ENCODE assay signal across 17 cellular contexts in genomic region chr19:32909257-32909656, GRCh38. TPM values are rescaled to one million over a fixed set of nuclear protein-coding genes. Genes with fewer than 3 reads are reported as not detected.
DNase-seq lines count a peak whose midpoint lies in the region; ATAC-seq, FAIRE-seq and TF ChIP-seq lines count a peak whose summit lies in the region.
"Had no signal": no experiment of that assay in that cellular context is flagged by ENCODE, and none has a peak within 500 bp of the region (broad histone marks: within the 10 kb centered on the region; RNA-seq: fewer than 3 reads in every experiment).

No MANE protein-coding gene starts in this region.

- H3K27ac ChIP-seq in K562 (ENCODE audit: extremely low read depth, low read depth, low read length) (no peak overlapping the region), upper lobe of left lung (no peak overlapping the region), coronary artery (no peak overlapping the region)
- H3K27ac ChIP-seq: BLaER1 treated with 17β-estradiol and CSF1 and Interleukin-3, amounts not matched to agents 10 nM and 100 nM had no signal

- no peaks in the 10 kb centered on the region for H3K79me2 ChIP-seq in K562 (ENCODE audit: control insufficient read depth, insufficient read depth, low read length)

- TF ChIP-seq RAD21 in K562 (CRISPR knock-in tag; conservative IDR thresholded peaks at IDR 0.05 in 1 of 2, IDR thresholded peaks at IDR 0.05 in 1 of 2) = 0 out of 4 replicates have a peak, but pooled peaks of 1 of the 2 experiments have one; percentile 20

- H3K4me1 ChIP-seq in K562 (replicated peaks in 1 of 2; ENCODE audit: control insufficient read depth in 2 of 2, insufficient read depth in 2 of 2, low read length in 2 of 2) = peaks cover 0 to 9% of the 10 kb centered on the region in 2 experiments; a peak in 1 of 5 replicates
- H3K4me1 ChIP-seq in upper lobe of left lung = no peaks in the 10 kb centered on the region
- H3K4me1 ChIP-seq: HAP-1 had no signal

- in situ Hi-C loops in K562 (cut with MboI) = no loop called here
- in situ Hi-C loops in GM13977 (cut with MboI; ENCODE audit: low pct_unique_long_range_greater_than_20kb, low sequenced_read_pairs, unreplicated experiment) = no loop called here

- H4K20me1 ChIP-seq in K562 (replicated peaks; ENCODE audit: control insufficient read depth, insufficient read depth, low read length) = no peaks in the 10 kb centered on the region
- H4K20me1 ChIP-seq: BLaER1 treated with 17β-estradiol and CSF1 and Interleukin-3, amounts not matched to agents 10 nM and 100 nM had no signal

- H3K27me3 ChIP-seq in K562 (ENCODE audit: control insufficient read depth in 2 of 2, insufficient read depth in 2 of 2, low read length in 2 of 2) (no peaks in the 10 kb centered on the region), upper lobe of left lung (no peaks in the 10 kb centered on the region)
- H3K27me3 ChIP-seq: BLaER1 treated with 17β-estradiol and CSF1 and Interleukin-3, amounts not matched to agents 10 nM and 100 nM had no signal

- POLR2A ChIA-PET in K562 (lab: Yijun Ruan, JAX) = no interaction called here

- peaks cover 4% of the 10 kb centered on the region for H3K9me3 Mint-ChIP-seq in stimulated activated effector memory CD8-positive, alpha-beta T cell treated with anti-CD3 and anti-CD28 coated beads, Interleukin-12 subunit alpha, Interleukin-12 subunit beta, amount 100 ng/mL, for 72 hours

- peaks cover 4% of the 10 kb centered on the region for H3K36me3 Mint-ChIP-seq in stimulated activated effector memory CD8-positive, alpha-beta T cell treated with anti-CD3 and anti-CD28 coated beads, Interleukin-12 subunit alpha, Interleukin-12 subunit beta, amount 100 ng/mL, for 72 hours

- H3K9me3 ChIP-seq in K562 (replicated peaks; ENCODE audit: control insufficient read depth, insufficient read depth, low read depth, low read length) = no peaks in the 10 kb centered on the region
- H3K9me3 ChIP-seq in upper lobe of left lung = no peaks in the 10 kb centered on the region
- H3K9me3 ChIP-seq: HAP-1 had no signal

- H3K27ac Mint-ChIP-seq in stimulated activated effector memory CD8-positive, alpha-beta T cell treated with anti-CD3 and anti-CD28 coated beads, Interleukin-12 subunit alpha, Interleukin-12 subunit beta, amount 100 ng/mL, for 72 hours = peak overlapping the region; percentile 9

- ATAC-seq in K562 (peak; percentile 72), upper lobe of left lung (ENCODE audit: low FRiP score in 2 of 2) (no peak)
- no peak for ATAC-seq in stimulated activated effector memory CD8-positive, alpha-beta T cell treated with anti-CD3 and anti-CD28 coated beads, Interleukin-12 subunit alpha, Interleukin-12 subunit beta, amount 100 ng/mL, for 72 hours
- ATAC-seq: HepG2 had no signal

- H3K4me3 Mint-ChIP-seq in stimulated activated effector memory CD8-positive, alpha-beta T cell treated with anti-CD3 and anti-CD28 coated beads, Interleukin-12 subunit alpha, Interleukin-12 subunit beta, amount 100 ng/mL, for 72 hours = no peak overlapping the region
- H3K4me3 Mint-ChIP-seq: CD4-positive, CD25-positive, alpha-beta regulatory T cell had no signal

- H3K9ac ChIP-seq in K562 (ENCODE audit: insufficient read depth in 1 of 2, low read depth in 2 of 2, low read length in 2 of 2) = no peak overlapping the region
- H3K9ac ChIP-seq: BLaER1 treated with 17β-estradiol and CSF1 and Interleukin-3, amounts not matched to agents 10 nM and 100 nM had no signal

- H2AFZ ChIP-seq in K562 (ENCODE audit: low read depth, low read length) = no peak overlapping the region

- no peak overlapping the region for H3K4me2 ChIP-seq in K562 (ENCODE audit: insufficient read depth, low read length)

- no peaks in the 10 kb centered on the region for H3K9me1 ChIP-seq in K562 (ENCODE audit: control insufficient read depth, insufficient read depth, low read length)

- TF ChIP-seq POLR2A in K562 (conservative IDR thresholded peaks at IDR 0.05) (no peak), upper lobe of left lung (IDR thresholded peaks at IDR 0.05) (no peak)

- DNase-seq in SKM-1 treated with dmso at 0.1 percent for 144 hours (lab: John Stamatoyannopoulos, UW; ENCODE audit: unreplicated experiment) (peak; percentile 10), SKM-1 (lab: John Stamatoyannopoulos, UW; ENCODE audit: unreplicated experiment) (no peak), MV-4-11 (lab: John Stamatoyannopoulos, UW) (peak; percentile 41), K562 (ENCODE audit: extremely low read depth in 1 of 4, low spot score in 3 of 4) (peak in 2 of 4 experiments; percentile 2 to 15), upper lobe of left lung (no peak), coronary artery (ENCODE audit: low spot score) (no peak), GM13977 (ENCODE audit: low spot score) (no peak)
- no peak for DNase-seq in stimulated activated effector memory CD8-positive, alpha-beta T cell treated with anti-CD3 and anti-CD28 coated beads, Interleukin-12 subunit alpha, Interleukin-12 subunit beta, amount 100 ng/mL, for 72 hours (ENCODE audit: low spot score in 2 of 2)
- DNase-seq: 8988T; ACHN; CD4-positive, CD25-positive, alpha-beta regulatory T cell had no signal

- H3K4me3 ChIP-seq in K562 = no peak overlapping the region
- no peak overlapping the region for H3K4me3 ChIP-seq in upper lobe of left lung
- H3K4me3 ChIP-seq in coronary artery = no peak overlapping the region
- H3K4me3 ChIP-seq: BLaER1 treated with 17β-estradiol and CSF1 and Interleukin-3, amounts not matched to agents 10 nM and 100 nM; HAP-1 had no signal

- CTCF ChIA-PET in K562 (lab: Yijun Ruan, JAX; ENCODE audit: low intra/inter-chr PET ratio) = no interaction called here

- TF ChIP-seq EP300 in K562 (IDR thresholded peaks at IDR 0.05; ENCODE audit: low read length) = peak; percentile 89
- TF ChIP-seq EP300 in upper lobe of left lung (IDR thresholded peaks at IDR 0.05) = no peak

- no peaks in the 10 kb centered on the region for H3K36me3 ChIP-seq in K562 (ENCODE audit: control insufficient read depth, insufficient read depth, low read length)
- H3K36me3 ChIP-seq in upper lobe of left lung = peaks cover 0 to 51% (median 13%) of the 10 kb centered on the region in 4 donors
- H3K36me3 ChIP-seq: HAP-1 had no signal

- FAIRE-seq in K562 (lab: Jason Lieb, UNC) = no peak
- FAIRE-seq: H1, HepG2 had no signal

- no peak for TF ChIP-seq CTCF in K562 (IDR thresholded peaks at IDR 0.05 in 2 of 3, conservative IDR thresholded peaks at IDR 0.05 in 1 of 3; ENCODE audit: insufficient read depth in 2 of 3, low read depth in 1 of 3, low read length in 3 of 3)
- no peak for TF ChIP-seq CTCF in upper lobe of left lung (IDR thresholded peaks at IDR 0.05)
- no peak for TF ChIP-seq CTCF in coronary artery (IDR thresholded peaks at IDR 0.05)
- no peak for TF ChIP-seq CTCF in GM13977 (IDR thresholded peaks at IDR 0.05; ENCODE audit: extremely low read depth, insufficient read depth, missing control alignments)

- intact Hi-C loops in K562 (cut with micrococcal nuclease) = no loop called here

- BruUV-seq in K562 (replicated peaks; lab: Mats Ljungman, UMichigan) = no TSS peak

- no peaks in the 10 kb centered on the region for H3K4me1 Mint-ChIP-seq in stimulated activated effector memory CD8-positive, alpha-beta T cell treated with anti-CD3 and anti-CD28 coated beads, Interleukin-12 subunit alpha, Interleukin-12 subunit beta, amount 100 ng/mL, for 72 hours

TF ChIP-seq in K562, 482 proteins besides CTCF, POLR2A, EP300 and RAD21 (continues in another document):
- TF ChIP-seq HMBOX1 (IDR thresholded peaks at IDR 0.05) = peak; percentile 58; the same call in 1 of the 2 replicates
- no peak for TF ChIP-seq NUFIP1 (IDR thresholded peaks at IDR 0.05; ENCODE audit: partially characterized antibody)
- TF ChIP-seq ZBTB2 (IDR thresholded peaks at IDR 0.05) = no peak
- TF ChIP-seq SMAD4 (CRISPR knock-in tag; conservative IDR thresholded peaks at IDR 0.05) = peak; percentile 38; the same call in 1 of the 2 replicates
- TF ChIP-seq SMARCC2 (IDR thresholded peaks at IDR 0.05; ENCODE audit: low read depth) = peak; percentile 73; the same call in 1 of the 2 replicates

RNA-seq across cellular contexts. Expression of gene SLC7A9, which starts 39.7 kb away (rescaled TPM):
- not detected in 2 replicates for total RNA-seq in K562 (2011; cell fraction: chromatin; rRNA removed; ENCODE audit: low replicate concordance)
- total RNA-seq in K562 (2011; cell fraction: nucleolus; rRNA removed) = not detected in 2 replicates
- total RNA-seq in K562 (2011; cell fraction: nucleoplasm; rRNA removed) = not detected in 2 replicates
- not detected in 2 replicates for total RNA-seq in K562 (2014; rRNA removed)
- not detected in 2 replicates for total RNA-seq in K562 (2014; rRNA removed; fragmentation: Illumina TruSeq; extraction: Trizol)
- total RNA-seq in K562 (2015; rRNA removed; fragmentation: Illumina TruSeq; extraction: Trizol) = not detected in 2 replicates
- not detected in 2 replicates for total RNA-seq in K562 (2021)
- not detected in 2 replicates for polyA plus RNA-seq in K562 (2011; rRNA removed)
- not detected in 2 replicates for polyA plus RNA-seq in K562 (2011; cell fraction: cytosol; rRNA removed)
- not detected in 2 replicates for polyA plus RNA-seq in K562 (2011; cell fraction: nucleus; rRNA removed)
- 0.06 TPM in 1 of 2 replicates, not detected in the other for polyA plus RNA-seq in K562 (2012)
- polyA plus RNA-seq in K562 (2014; fragmentation: Illumina TruSeq; extraction: Trizol) = not detected in 2 replicates
- polyA plus RNA-seq in K562 (2014; fragmentation: Nextera tagmentation; extraction: Ambion mirVana) = not detected
- polyA plus RNA-seq in K562 (2014; rRNA removed) = not detected in 2 replicates
- not detected in 2 replicates for polyA minus RNA-seq in K562 (2011; rRNA and poly(A)+ RNA removed)
- polyA minus RNA-seq in K562 (2011; cell fraction: cytosol; rRNA and poly(A)+ RNA removed) = not detected in 2 replicates
- not detected in 2 replicates for polyA minus RNA-seq in K562 (2011; cell fraction: nucleus; rRNA and poly(A)+ RNA removed)
- total RNA-seq in upper lobe of left lung = 1 to 10 TPM in 1 of 6 donors, under 1 TPM in 3, not detected in 2; 0.26 to 1.2 (median 0.44) TPM
- total RNA-seq: Daoy, H1, HT1080 had no signal
- polyA plus RNA-seq: CD4-positive, CD25-positive, alpha-beta regulatory T cell had no signal

Comparison
In these comparisons a context has a peak if more than half of its experiments do, and no peak if none do; other contexts are left out.
1. DNase-seq: peak in SKM-1 treated with dmso at 0.1 percent for 144 hours (single experiment) and MV-4-11 (single experiment); none in SKM-1 (single experiment), stimulated activated effector memory CD8-positive, alpha-beta T cell treated with anti-CD3 and anti-CD28 coated beads, Interleukin-12 subunit alpha, Interleukin-12 subunit beta, amount 100 ng/mL, for 72 hours (0 of 2), upper lobe of left lung (0 of 2), coronary artery (single experiment) and GM13977 (single experiment).